ENCODE assay signal across 1 cellular context in the genomic region with DNA sequence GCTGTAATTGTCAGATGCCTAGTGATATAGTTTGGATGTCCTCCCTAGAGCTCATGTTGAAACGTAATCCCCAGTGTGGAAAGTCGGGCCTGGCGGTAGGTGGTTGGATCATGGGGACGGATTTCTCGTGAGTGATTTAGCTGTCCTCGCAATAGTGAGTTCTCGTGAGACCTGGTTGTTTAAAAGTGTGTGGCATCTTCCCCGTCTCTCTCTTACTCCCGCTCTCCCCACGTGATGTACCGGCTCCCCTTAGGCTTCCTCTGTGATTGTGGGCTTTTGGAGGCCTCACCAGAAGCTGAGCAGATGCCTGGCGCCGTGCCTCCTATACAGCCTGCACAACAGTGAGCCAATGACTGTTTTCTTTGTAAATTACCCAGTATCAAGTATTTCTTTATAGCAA.
TF ChIP-seq lines count a peak whose summit lies in the region.

No MANE protein-coding gene starts in this region.

TF ChIP-seq in H1, 55 proteins besides CTCF, POLR2A, EP300 and RAD21 (continued from another document):
- TF ChIP-seq, protein P1, sequence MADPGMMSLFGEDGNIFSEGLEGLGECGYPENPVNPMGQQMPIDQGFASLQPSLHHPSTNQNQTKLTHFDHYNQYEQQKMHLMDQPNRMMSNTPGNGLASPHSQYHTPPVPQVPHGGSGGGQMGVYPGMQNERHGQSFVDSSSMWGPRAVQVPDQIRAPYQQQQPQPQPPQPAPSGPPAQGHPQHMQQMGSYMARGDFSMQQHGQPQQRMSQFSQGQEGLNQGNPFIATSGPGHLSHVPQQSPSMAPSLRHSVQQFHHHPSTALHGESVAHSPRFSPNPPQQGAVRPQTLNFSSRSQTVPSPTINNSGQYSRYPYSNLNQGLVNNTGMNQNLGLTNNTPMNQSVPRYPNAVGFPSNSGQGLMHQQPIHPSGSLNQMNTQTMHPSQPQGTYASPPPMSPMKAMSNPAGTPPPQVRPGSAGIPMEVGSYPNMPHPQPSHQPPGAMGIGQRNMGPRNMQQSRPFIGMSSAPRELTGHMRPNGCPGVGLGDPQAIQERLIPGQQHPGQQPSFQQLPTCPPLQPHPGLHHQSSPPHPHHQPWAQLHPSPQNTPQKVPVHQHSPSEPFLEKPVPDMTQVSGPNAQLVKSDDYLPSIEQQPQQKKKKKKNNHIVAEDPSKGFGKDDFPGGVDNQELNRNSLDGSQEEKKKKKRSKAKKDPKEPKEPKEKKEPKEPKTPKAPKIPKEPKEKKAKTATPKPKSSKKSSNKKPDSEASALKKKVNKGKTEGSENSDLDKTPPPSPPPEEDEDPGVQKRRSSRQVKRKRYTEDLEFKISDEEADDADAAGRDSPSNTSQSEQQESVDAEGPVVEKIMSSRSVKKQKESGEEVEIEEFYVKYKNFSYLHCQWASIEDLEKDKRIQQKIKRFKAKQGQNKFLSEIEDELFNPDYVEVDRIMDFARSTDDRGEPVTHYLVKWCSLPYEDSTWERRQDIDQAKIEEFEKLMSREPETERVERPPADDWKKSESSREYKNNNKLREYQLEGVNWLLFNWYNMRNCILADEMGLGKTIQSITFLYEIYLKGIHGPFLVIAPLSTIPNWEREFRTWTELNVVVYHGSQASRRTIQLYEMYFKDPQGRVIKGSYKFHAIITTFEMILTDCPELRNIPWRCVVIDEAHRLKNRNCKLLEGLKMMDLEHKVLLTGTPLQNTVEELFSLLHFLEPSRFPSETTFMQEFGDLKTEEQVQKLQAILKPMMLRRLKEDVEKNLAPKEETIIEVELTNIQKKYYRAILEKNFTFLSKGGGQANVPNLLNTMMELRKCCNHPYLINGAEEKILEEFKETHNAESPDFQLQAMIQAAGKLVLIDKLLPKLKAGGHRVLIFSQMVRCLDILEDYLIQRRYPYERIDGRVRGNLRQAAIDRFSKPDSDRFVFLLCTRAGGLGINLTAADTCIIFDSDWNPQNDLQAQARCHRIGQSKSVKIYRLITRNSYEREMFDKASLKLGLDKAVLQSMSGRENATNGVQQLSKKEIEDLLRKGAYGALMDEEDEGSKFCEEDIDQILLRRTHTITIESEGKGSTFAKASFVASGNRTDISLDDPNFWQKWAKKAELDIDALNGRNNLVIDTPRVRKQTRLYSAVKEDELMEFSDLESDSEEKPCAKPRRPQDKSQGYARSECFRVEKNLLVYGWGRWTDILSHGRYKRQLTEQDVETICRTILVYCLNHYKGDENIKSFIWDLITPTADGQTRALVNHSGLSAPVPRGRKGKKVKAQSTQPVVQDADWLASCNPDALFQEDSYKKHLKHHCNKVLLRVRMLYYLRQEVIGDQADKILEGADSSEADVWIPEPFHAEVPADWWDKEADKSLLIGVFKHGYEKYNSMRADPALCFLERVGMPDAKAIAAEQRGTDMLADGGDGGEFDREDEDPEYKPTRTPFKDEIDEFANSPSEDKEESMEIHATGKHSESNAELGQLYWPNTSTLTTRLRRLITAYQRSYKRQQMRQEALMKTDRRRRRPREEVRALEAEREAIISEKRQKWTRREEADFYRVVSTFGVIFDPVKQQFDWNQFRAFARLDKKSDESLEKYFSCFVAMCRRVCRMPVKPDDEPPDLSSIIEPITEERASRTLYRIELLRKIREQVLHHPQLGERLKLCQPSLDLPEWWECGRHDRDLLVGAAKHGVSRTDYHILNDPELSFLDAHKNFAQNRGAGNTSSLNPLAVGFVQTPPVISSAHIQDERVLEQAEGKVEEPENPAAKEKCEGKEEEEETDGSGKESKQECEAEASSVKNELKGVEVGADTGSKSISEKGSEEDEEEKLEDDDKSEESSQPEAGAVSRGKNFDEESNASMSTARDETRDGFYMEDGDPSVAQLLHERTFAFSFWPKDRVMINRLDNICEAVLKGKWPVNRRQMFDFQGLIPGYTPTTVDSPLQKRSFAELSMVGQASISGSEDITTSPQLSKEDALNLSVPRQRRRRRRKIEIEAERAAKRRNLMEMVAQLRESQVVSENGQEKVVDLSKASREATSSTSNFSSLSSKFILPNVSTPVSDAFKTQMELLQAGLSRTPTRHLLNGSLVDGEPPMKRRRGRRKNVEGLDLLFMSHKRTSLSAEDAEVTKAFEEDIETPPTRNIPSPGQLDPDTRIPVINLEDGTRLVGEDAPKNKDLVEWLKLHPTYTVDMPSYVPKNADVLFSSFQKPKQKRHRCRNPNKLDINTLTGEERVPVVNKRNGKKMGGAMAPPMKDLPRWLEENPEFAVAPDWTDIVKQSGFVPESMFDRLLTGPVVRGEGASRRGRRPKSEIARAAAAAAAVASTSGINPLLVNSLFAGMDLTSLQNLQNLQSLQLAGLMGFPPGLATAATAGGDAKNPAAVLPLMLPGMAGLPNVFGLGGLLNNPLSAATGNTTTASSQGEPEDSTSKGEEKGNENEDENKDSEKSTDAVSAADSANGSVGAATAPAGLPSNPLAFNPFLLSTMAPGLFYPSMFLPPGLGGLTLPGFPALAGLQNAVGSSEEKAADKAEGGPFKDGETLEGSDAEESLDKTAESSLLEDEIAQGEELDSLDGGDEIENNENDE (IDR thresholded peaks at IDR 0.05; ENCODE audit: insufficient replicate concordance, low read length) = no peak
- no peak for TF ChIP-seq BACH1 (IDR thresholded peaks at IDR 0.05; ENCODE audit: low read length)
- no peak for TF ChIP-seq POU5F1 (IDR thresholded peaks at IDR 0.05; ENCODE audit: low read depth, low read length)
- TF ChIP-seq EZH2 (IDR thresholded peaks at IDR 0.05; ENCODE audit: low read depth, low read length, severe bottlenecking) = no peak
- TF ChIP-seq PHF8 (conservative IDR thresholded peaks at IDR 0.05; ENCODE audit: low read depth, low read length) = no peak
- no peak for TF ChIP-seq BCL11A (IDR thresholded peaks at IDR 0.05; ENCODE audit: low read depth in 2 of 2, low read length in 2 of 2)
- no peak for TF ChIP-seq SP1 (IDR thresholded peaks at IDR 0.05; ENCODE audit: low read depth, low read length)
- TF ChIP-seq JUND (IDR thresholded peaks at IDR 0.05; ENCODE audit: low read length) = no peak
- TF ChIP-seq GTF2F1 (IDR thresholded peaks at IDR 0.05; ENCODE audit: borderline replicate concordance, low read depth, low read length) = no peak
- TF ChIP-seq RNF2 (IDR thresholded peaks at IDR 0.05; ENCODE audit: borderline replicate concordance, low read depth, low read length, missing control alignments, poor library complexity, severe bottlenecking) = no peak
- TF ChIP-seq HDAC6 (IDR thresholded peaks at IDR 0.05; ENCODE audit: low read depth, low read length) = no peak
- TF ChIP-seq, protein P2, sequence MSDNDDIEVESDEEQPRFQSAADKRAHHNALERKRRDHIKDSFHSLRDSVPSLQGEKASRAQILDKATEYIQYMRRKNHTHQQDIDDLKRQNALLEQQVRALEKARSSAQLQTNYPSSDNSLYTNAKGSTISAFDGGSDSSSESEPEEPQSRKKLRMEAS (IDR thresholded peaks at IDR 0.05) = no peak
- no peak for TF ChIP-seq E2F6 (IDR thresholded peaks at IDR 0.05)
